10 cellular contexts compared by ENCODE assay signal in genomic region chr22:22514431-22514830, GRCh38. TPM values are rescaled to one million over a fixed set of nuclear protein-coding genes. Genes with fewer than 3 reads are reported as not detected.
"Had no signal": no experiment of that assay in that cellular context is flagged by ENCODE, and none has a peak within 500 bp of the region (broad histone marks: within the 10 kb centered on the region; RNA-seq: fewer than 3 reads in every experiment).

No MANE protein-coding gene starts in this region.

RNA-seq across cellular contexts. Expression of gene ZNF280A, which starts 5.6 kb away (rescaled TPM):
- total RNA-seq: activated CD4-positive, alpha-beta memory T cell treated with anti-CD3 and anti-CD28 coated beads for 36 hours; activated CD4-positive, alpha-beta T cell treated with anti-CD3 and anti-CD28 coated beads, Interleukin-2, amount 10 ng/mL, durations not matched to agents 7 days and 5 days; activated naive CD4-positive, alpha-beta T cell treated with anti-CD3 and anti-CD28 coated beads, Interleukin-2, amount 50 U/mL, for 72 hours; activated T-cell treated with anti-CD3 and anti-CD28 coated beads, Interleukin-2, amount 50 U/mL, for 4 hours; ascending aorta; body of pancreas; IMR-90; MCF 10A; T-helper 2 cell treated with Interferon-gamma antibody and Interleukin-4, amounts not matched to agents 100 ng/mL and 5 ng/mL, for 36 hours had no signal
- polyA plus RNA-seq: IMR-90, SK-N-SH had no signal

RNA-seq across cellular contexts. Expression of gene ZNF280B, which starts 5.9 kb away (rescaled TPM):
- total RNA-seq: ascending aorta, MCF 10A had no signal

RNA-seq across cellular contexts. Expression of gene PRAME, which starts 44.6 kb away (rescaled TPM):
- total RNA-seq: activated CD4-positive, alpha-beta memory T cell treated with anti-CD3 and anti-CD28 coated beads for 36 hours; activated CD4-positive, alpha-beta T cell treated with anti-CD3 and anti-CD28 coated beads, Interleukin-2, amount 10 ng/mL, durations not matched to agents 7 days and 5 days; ascending aorta; body of pancreas; IMR-90; MCF 10A; T-helper 2 cell treated with Interferon-gamma antibody and Interleukin-4, amounts not matched to agents 100 ng/mL and 5 ng/mL, for 36 hours had no signal
- polyA plus RNA-seq: IMR-90 had no signal
